In the genomic region with DNA sequence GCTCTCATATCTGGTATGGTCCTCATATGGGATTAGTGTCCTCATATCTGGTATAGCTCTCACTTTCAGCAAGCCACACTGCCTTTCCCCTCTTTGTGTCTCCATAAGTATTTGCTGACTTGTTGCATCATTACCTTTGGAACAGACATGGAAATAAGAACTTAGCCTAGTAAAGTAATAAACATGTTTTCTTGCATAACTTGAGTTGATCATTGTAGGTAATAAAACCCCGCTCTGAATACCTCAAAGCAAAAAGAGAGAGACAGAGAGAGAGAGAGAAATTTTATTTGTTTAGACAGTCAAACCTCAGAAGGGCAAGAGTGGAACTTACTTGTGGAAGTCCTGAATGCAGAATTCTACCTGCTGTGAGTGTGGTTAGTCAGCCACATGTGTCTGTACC, we compare ENCODE assay signal across 28 cellular contexts.
"Had no signal": no experiment of that assay in that cellular context is flagged by ENCODE, and none has a peak within 500 bp of the region (broad histone marks: within the 10 kb centered on the region; RNA-seq: fewer than 3 reads in every experiment).

No MANE protein-coding gene starts in this region.

- H3K36me3 ChIP-seq: ascending aorta, cardiac muscle cell, Peyer's patch had no signal

- H3K9me3 ChIP-seq: ascending aorta, Peyer's patch, SJSA1, SK-N-SH had no signal

- H3K4me3 ChIP-seq: ascending aorta, cardiac muscle cell, Peyer's patch, SJSA1 had no signal

- H3K27ac ChIP-seq: ascending aorta, cardiac muscle cell, Peyer's patch, SJSA1 had no signal

- DNase-seq: activated CD4-positive, alpha-beta T cell treated with anti-CD3 and anti-CD28 coated beads, Interleukin-2, amount 10 ng/mL, durations not matched to agents 24 days and 14 days; activated CD4-positive, alpha-beta T cell treated with anti-CD3 and anti-CD28 coated beads, Interleukin-2, amount 50 U/mL, for 4 hours; activated CD8-positive, alpha-beta T cell treated with anti-CD3 and anti-CD28 coated beads for 36 hours; activated gamma-delta T cell; activated naive CD4-positive, alpha-beta T cell treated with Interleukin-2 at 50 U/mL for 16 hours; activated naive CD8-positive, alpha-beta T cell treated with anti-CD3 and anti-CD28 coated beads, Interleukin-2, amount 10 ng/mL, durations not matched to agents 7 days and 5 days; activated T-cell treated with anti-CD3 and anti-CD28 coated beads, Interleukin-2, amount 50 U/mL, for 1 hour; activated T-cell treated with anti-CD3 and anti-CD28 coated beads, Interleukin-2, amount 50 U/mL, for 72 hours; amygdala; NCI-H1092 treated with DMSO at 0.1 percent for 48 hours; NCI-H1417; NCI-H146; NCI-H187; NCI-H2029 treated with DMSO at 0.1 percent for 48 hours; NCI-H2107; NCI-H2171; NCI-H510A; NCI-H526; NCI-H748 treated with DMSO at 0.1 percent for 48 hours; NK-92 treated with Interleukin-12 subunit alpha and Interleukin-12 subunit beta, amount 100 ng/mL, for 24 hours; PC-3; Peyer's patch; RPMI8226; SHP77 treated with DMSO at 0.1 percent for 48 hours; SK-N-SH had no signal

- H3K27me3 ChIP-seq: ascending aorta, cardiac muscle cell, Peyer's patch, SJSA1 had no signal

- H3K4me1 ChIP-seq: ascending aorta, Peyer's patch, SJSA1 had no signal
